8 cellular contexts compared by ENCODE assay signal in the genomic region with DNA sequence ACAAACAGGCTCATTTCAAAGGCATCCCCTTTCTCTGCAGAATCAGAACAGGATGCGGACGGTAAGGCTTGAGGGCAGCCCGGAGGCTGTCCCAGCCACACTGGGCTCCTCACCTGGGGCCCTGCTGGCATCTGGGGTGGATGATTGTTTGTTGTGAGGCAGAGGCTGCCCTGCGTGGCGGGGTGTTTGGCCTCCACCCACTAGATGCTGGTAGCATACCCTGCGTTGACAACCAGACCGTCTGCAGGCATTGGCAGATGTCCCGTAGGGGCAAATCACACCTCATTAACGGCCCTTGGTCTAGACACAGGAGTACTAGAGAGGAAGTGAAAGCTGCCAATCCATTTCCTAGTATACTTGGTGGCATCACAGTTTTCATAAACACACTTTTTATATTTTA. TPM values are rescaled to one million over a fixed set of nuclear protein-coding genes. Genes with fewer than 3 reads are reported as not detected.
DNase-seq lines count a peak whose midpoint lies in the region; ATAC-seq lines count a peak whose summit lies in the region.

No MANE protein-coding gene starts in this region.

- DNase-seq in NCI-H1694 treated with DMSO at 0.1 percent for 48 hours (lab: John Stamatoyannopoulos, UW) (peak; percentile 5), naive B cell (peak; percentile 86), hippocampal formation (lab: John Stamatoyannopoulos, UW) (no peak), NCI-H146 (lab: John Stamatoyannopoulos, UW) (no peak), DMS 273 (lab: John Stamatoyannopoulos, UW; ENCODE audit: unreplicated experiment) (no peak)
- no peak for DNase-seq in activated T-helper 1 cell treated with anti-CD3 and anti-CD28 coated beads, Interleukin-12 subunit alpha, Interleukin-12 subunit beta, Interleukin-2, Interleukin-4 antibody, amounts not matched to agents 30 ng/mL and 10 ng/mL and 1 ng/mL, durations not matched to agents 14 hours and 24 hours and 36 hours (ENCODE audit: low spot score)

- peak; percentile 93 for ATAC-seq in GM18870 (IDR thresholded peaks at IDR 0.05; ENCODE audit: unreplicated experiment)
- ATAC-seq in HG02610 (IDR thresholded peaks at IDR 0.05; ENCODE audit: unreplicated experiment) = peak; percentile 77
- peak; percentile 97 to 98 for ATAC-seq in naive B cell (ENCODE audit: low read depth in 2 of 2)

- peak overlapping the region; percentile 38 to 98 (median 96) for H3K27ac Mint-ChIP-seq in naive B cell
- no peak overlapping the region for H3K27ac Mint-ChIP-seq in activated T-helper 1 cell treated with anti-CD3 and anti-CD28 coated beads, Interleukin-12 subunit alpha, Interleukin-12 subunit beta, Interleukin-2, Interleukin-4 antibody, amounts not matched to agents 30 ng/mL and 10 ng/mL and 1 ng/mL, durations not matched to agents 14 hours and 24 hours and 36 hours

- peaks cover 0 to 4% of the 10 kb centered on the region in 2 donors for H3K36me3 Mint-ChIP-seq in naive B cell
- peaks cover 37% of the 10 kb centered on the region for H3K36me3 Mint-ChIP-seq in activated T-helper 1 cell treated with anti-CD3 and anti-CD28 coated beads, Interleukin-12 subunit alpha, Interleukin-12 subunit beta, Interleukin-2, Interleukin-4 antibody, amounts not matched to agents 30 ng/mL and 10 ng/mL and 1 ng/mL, durations not matched to agents 14 hours and 24 hours and 36 hours (ENCODE audit: low read depth)

- no peaks in the 10 kb centered on the region for H3K27me3 Mint-ChIP-seq in naive B cell
- no peaks in the 10 kb centered on the region for H3K27me3 Mint-ChIP-seq in activated T-helper 1 cell treated with anti-CD3 and anti-CD28 coated beads, Interleukin-12 subunit alpha, Interleukin-12 subunit beta, Interleukin-2, Interleukin-4 antibody, amounts not matched to agents 30 ng/mL and 10 ng/mL and 1 ng/mL, durations not matched to agents 14 hours and 24 hours and 36 hours (ENCODE audit: insufficient read depth)

- no peaks in the 10 kb centered on the region for H3K9me3 Mint-ChIP-seq in naive B cell
- H3K9me3 Mint-ChIP-seq in activated T-helper 1 cell treated with anti-CD3 and anti-CD28 coated beads, Interleukin-12 subunit alpha, Interleukin-12 subunit beta, Interleukin-2, Interleukin-4 antibody, amounts not matched to agents 30 ng/mL and 10 ng/mL and 1 ng/mL, durations not matched to agents 14 hours and 24 hours and 36 hours = no peaks in the 10 kb centered on the region

- intact Hi-C loops in activated T-helper 1 cell treated with anti-CD3 and anti-CD28 coated beads, Interleukin-12 subunit alpha, Interleukin-12 subunit beta, Interleukin-2, Interleukin-4 antibody, amounts not matched to agents 30 ng/mL and 10 ng/mL and 1 ng/mL, durations not matched to agents 14 hours and 24 hours and 36 hours (cut with micrococcal nuclease) = no loop called here

- peak overlapping the region in 7 of 8 donors; percentile 15 to 83 (median 75) for H3K4me3 Mint-ChIP-seq in naive B cell
- no peak overlapping the region for H3K4me3 Mint-ChIP-seq in activated T-helper 1 cell treated with anti-CD3 and anti-CD28 coated beads, Interleukin-12 subunit alpha, Interleukin-12 subunit beta, Interleukin-2, Interleukin-4 antibody, amounts not matched to agents 30 ng/mL and 10 ng/mL and 1 ng/mL, durations not matched to agents 14 hours and 24 hours and 36 hours

- H3K4me1 Mint-ChIP-seq in naive B cell = peaks cover 43 to 67% (median 63%) of the 10 kb centered on the region in 3 donors
- peaks cover 66% of the 10 kb centered on the region for H3K4me1 Mint-ChIP-seq in activated T-helper 1 cell treated with anti-CD3 and anti-CD28 coated beads, Interleukin-12 subunit alpha, Interleukin-12 subunit beta, Interleukin-2, Interleukin-4 antibody, amounts not matched to agents 30 ng/mL and 10 ng/mL and 1 ng/mL, durations not matched to agents 14 hours and 24 hours and 36 hours (ENCODE audit: low read depth)

RNA-seq across cellular contexts. Expression of gene MBP, which starts 52.3 kb away (rescaled TPM):
- polyA plus RNA-seq in naive B cell (ENCODE audit: low read depth in 6 of 6) = 10 to 100 TPM; 35.4 to 69.2 (median 66.6) TPM
- 57.3 and 63.6 TPM in 2 replicates for total RNA-seq in activated T-helper 1 cell treated with anti-CD3 and anti-CD28 coated beads, Interleukin-12 subunit alpha, Interleukin-12 subunit beta, Interleukin-2, Interleukin-4 antibody, amounts not matched to agents 30 ng/mL and 10 ng/mL and 1 ng/mL, durations not matched to agents 14 hours and 24 hours and 36 hours

Comparison
In these comparisons a context has a peak if more than half of its experiments do, and no peak if none do; other contexts are left out.
1. DNase-seq: peak in NCI-H1694 treated with DMSO at 0.1 percent for 48 hours (single experiment) and naive B cell (single experiment); none in hippocampal formation (0 of 2), NCI-H146 (single experiment), activated T-helper 1 cell treated with anti-CD3 and anti-CD28 coated beads, Interleukin-12 subunit alpha, Interleukin-12 subunit beta, Interleukin-2, Interleukin-4 antibody, amounts not matched to agents 30 ng/mL and 10 ng/mL and 1 ng/mL, durations not matched to agents 14 hours and 24 hours and 36 hours (single experiment) and DMS 273 (single experiment).
2. Peak in every context shown above with its lines, with median percentiles within 50 percentile points of each other: ATAC-seq.